ENCODE assay signal across 12 cellular contexts in genomic region chr12:93198086-93198485, GRCh38.
DNase-seq lines count a peak whose midpoint lies in the region; ATAC-seq lines count a peak whose summit lies in the region.
"Had no signal": no experiment of that assay in that cellular context is flagged by ENCODE, and none has a peak within 500 bp of the region (broad histone marks: within the 10 kb centered on the region; RNA-seq: fewer than 3 reads in every experiment).

No MANE protein-coding gene starts in this region.

- no peak for ATAC-seq in HG03432 (IDR thresholded peaks at IDR 0.05; ENCODE audit: unreplicated experiment)

- DNase-seq in HCEC 1CT: peak; percentile 86
- peak; percentile 65 for DNase-seq in SW480 (ENCODE audit: low spot score)
- peak; percentile 28 for DNase-seq in foreskin melanocyte
- no peak for DNase-seq in GOT3 (lab: John Stamatoyannopoulos, UW)
- DNase-seq in activated gamma-delta T cell treated with Interleukin-2 at 50 U/mL for 16 hours: no peak
- DNase-seq: activated CD4-positive, alpha-beta memory T cell treated with anti-CD3 and anti-CD28 coated beads for 36 hours; DMS 273 treated with DMSO at 0.1 percent for 48 hours; effector memory CD4-positive, alpha-beta T cell; KBM-7; NCI-H446 treated with DMSO at 0.1 percent for 48 hours had no signal

- no peak overlapping the region for H3K9ac ChIP-seq in skeletal muscle tissue (ENCODE audit: low read depth in 1 of 3, low read length in 3 of 3)

- H3K4me3 ChIP-seq in skeletal muscle tissue (ENCODE audit: low read length in 3 of 3): no peak overlapping the region

- H3K27me3 ChIP-seq in skeletal muscle tissue (ENCODE audit: control insufficient read depth in 3 of 3, insufficient read depth in 3 of 3, low read length in 3 of 3): no peaks in the 10 kb centered on the region

- H3K9me3 ChIP-seq in skeletal muscle tissue (ENCODE audit: control insufficient read depth in 3 of 3, low read length in 3 of 3): no peaks in the 10 kb centered on the region

- peak overlapping the region; percentile 72 for H3K27ac ChIP-seq in skeletal muscle tissue (ENCODE audit: low read depth, low read length)

- no peaks in the 10 kb centered on the region for H3K36me3 ChIP-seq in skeletal muscle tissue (ENCODE audit: control insufficient read depth in 3 of 3, insufficient read depth in 3 of 3, low read length in 3 of 3)

- H3K4me1 ChIP-seq in skeletal muscle tissue (ENCODE audit: control insufficient read depth in 3 of 3, insufficient read depth in 3 of 3, low read length in 3 of 3): peaks cover 26 to 50% (median 30%) of the 10 kb centered on the region in 3 donors

Comparison
In these comparisons a context has a peak if more than half of its experiments do, and no peak if none do; other contexts are left out.
1. DNase-seq: peak in HCEC 1CT (single experiment), SW480 (single experiment) and foreskin melanocyte (single experiment); none in GOT3 (single experiment) and activated gamma-delta T cell treated with Interleukin-2 at 50 U/mL for 16 hours (single experiment).